In the genomic region with DNA sequence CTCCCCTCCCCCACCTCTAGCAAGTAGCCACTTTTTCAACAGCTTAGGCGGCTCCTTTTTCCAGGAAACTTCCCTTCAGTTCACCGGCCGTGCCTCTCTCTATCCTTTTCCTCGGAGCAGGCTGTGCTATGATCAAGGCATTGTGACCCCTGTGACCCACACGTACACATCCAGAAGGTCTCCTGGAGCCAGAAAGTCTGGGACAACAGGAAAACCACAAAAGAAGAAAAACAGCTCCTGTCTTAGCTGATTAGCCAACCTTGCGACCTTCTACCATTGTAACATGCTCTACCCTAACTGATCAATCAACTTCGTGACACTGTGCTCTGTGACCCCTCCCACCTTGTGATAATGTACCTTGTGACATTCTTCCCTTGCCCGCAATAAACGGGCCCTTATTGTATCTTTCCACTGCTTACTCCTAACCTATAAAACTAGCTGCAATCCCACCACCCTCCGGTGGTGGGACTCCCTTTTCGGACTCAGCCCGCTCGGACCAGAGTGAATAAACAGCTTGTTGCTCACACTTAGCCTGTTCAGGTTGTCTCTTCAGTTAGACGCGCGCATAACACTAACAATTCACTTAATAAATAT, we compare ENCODE assay signal across 1 cellular context.
TF ChIP-seq lines count a peak whose summit lies in the region.

No MANE protein-coding gene starts in this region.

TF ChIP-seq in HepG2, 621 proteins besides CTCF, POLR2A, EP300 and RAD21 (continued from another document and continues in another):
- TF ChIP-seq TBL1XR1 (IDR thresholded peaks at IDR 0.05; ENCODE audit: borderline replicate concordance, low read length, partially characterized antibody) (no peak), ZNF652 (CRISPR knock-in tag; IDR thresholded peaks at IDR 0.05; ENCODE audit: borderline replicate concordance, low read depth) (no peak), ZNF766 (CRISPR knock-in tag; IDR thresholded peaks at IDR 0.05; ENCODE audit: borderline replicate concordance) (no peak), ZSCAN9 (CRISPR knock-in tag; IDR thresholded peaks at IDR 0.05; ENCODE audit: borderline replicate concordance) (no peak; the same call in 1 of the 2 replicates), POGZ (CRISPR knock-in tag; IDR thresholded peaks at IDR 0.05) (no peak; the same call in 1 of the 2 replicates), PHF5A (CRISPR knock-in tag; IDR thresholded peaks at IDR 0.05; ENCODE audit: low read depth, unreplicated experiment) (no peak), FOXO1 (CRISPR knock-in tag; IDR thresholded peaks at IDR 0.05) (peak; percentile 89), CHD4 (IDR thresholded peaks at IDR 0.05; ENCODE audit: borderline replicate concordance, low read length) (no peak), TRIM24 (CRISPR knock-in tag; IDR thresholded peaks at IDR 0.05) (no peak), HNRNPL (IDR thresholded peaks at IDR 0.05; ENCODE audit: low read depth, low read length) (no peak), ZFP37 (CRISPR knock-in tag; IDR thresholded peaks at IDR 0.05; ENCODE audit: borderline replicate concordance) (no peak), CEBPB (IDR thresholded peaks at IDR 0.05; ENCODE audit: borderline replicate concordance, low read depth, low read length) (no peak), IKZF4 (CRISPR knock-in tag; IDR thresholded peaks at IDR 0.05; ENCODE audit: borderline replicate concordance, low read depth, not compliant biosample characterization) (no peak), PTBP1 (IDR thresholded peaks at IDR 0.05; ENCODE audit: low read depth, low read length, poor library complexity, severe bottlenecking) (no peak), ISL2 (CRISPR knock-in tag; IDR thresholded peaks at IDR 0.05) (no peak; the same call in 1 of the 2 replicates), CBFB (CRISPR knock-in tag; IDR thresholded peaks at IDR 0.05) (peak; percentile 95), TAF15 (IDR thresholded peaks at IDR 0.05; ENCODE audit: low read depth, low read length, poor library complexity, severe bottlenecking) (no peak), ZNF720 (CRISPR knock-in tag; IDR thresholded peaks at IDR 0.05) (no peak), HDAC6 (IDR thresholded peaks at IDR 0.05; ENCODE audit: low read depth, low read length) (no peak), THYN1 (CRISPR knock-in tag; IDR thresholded peaks at IDR 0.05; ENCODE audit: borderline replicate concordance, low read depth) (no peak), ZFP82 (CRISPR knock-in tag; IDR thresholded peaks at IDR 0.05; ENCODE audit: borderline replicate concordance) (no peak), ZNF562 (CRISPR knock-in tag; IDR thresholded peaks at IDR 0.05; ENCODE audit: borderline replicate concordance) (no peak), RARG (CRISPR knock-in tag; IDR thresholded peaks at IDR 0.05; ENCODE audit: low read depth) (no peak), TGIF2 (CRISPR knock-in tag; IDR thresholded peaks at IDR 0.05) (no peak), CBX2 (IDR thresholded peaks at IDR 0.05; ENCODE audit: low read depth, low read length) (no peak), CBX2 (CRISPR knock-in tag; IDR thresholded peaks at IDR 0.05; ENCODE audit: low read depth) (no peak), ATF1 (CRISPR knock-in tag; IDR thresholded peaks at IDR 0.05) (peak; percentile 55; the same call in 1 of the 2 replicates), HIVEP1 (CRISPR knock-in tag; IDR thresholded peaks at IDR 0.05) (no peak), MTA1 (CRISPR knock-in tag; IDR thresholded peaks at IDR 0.05; ENCODE audit: borderline replicate concordance) (no peak), ZNF629 (CRISPR knock-in tag; conservative IDR thresholded peaks at IDR 0.05) (no peak), PRMT3 (CRISPR knock-in tag; IDR thresholded peaks at IDR 0.05; ENCODE audit: borderline replicate concordance, low read depth) (no peak), ZNF343 (CRISPR knock-in tag; IDR thresholded peaks at IDR 0.05) (no peak), ZMYM3 (CRISPR knock-in tag; IDR thresholded peaks at IDR 0.05) (no peak), HMG20A (CRISPR knock-in tag; IDR thresholded peaks at IDR 0.05; ENCODE audit: borderline replicate concordance) (no peak), CHD2 (IDR thresholded peaks at IDR 0.05; ENCODE audit: low read depth, low read length) (no peak), SMYD3 (CRISPR knock-in tag; IDR thresholded peaks at IDR 0.05) (0 out of 2 replicates have a peak, but pooled peaks have one; percentile 81)
- TF ChIP-seq, protein P1, sequence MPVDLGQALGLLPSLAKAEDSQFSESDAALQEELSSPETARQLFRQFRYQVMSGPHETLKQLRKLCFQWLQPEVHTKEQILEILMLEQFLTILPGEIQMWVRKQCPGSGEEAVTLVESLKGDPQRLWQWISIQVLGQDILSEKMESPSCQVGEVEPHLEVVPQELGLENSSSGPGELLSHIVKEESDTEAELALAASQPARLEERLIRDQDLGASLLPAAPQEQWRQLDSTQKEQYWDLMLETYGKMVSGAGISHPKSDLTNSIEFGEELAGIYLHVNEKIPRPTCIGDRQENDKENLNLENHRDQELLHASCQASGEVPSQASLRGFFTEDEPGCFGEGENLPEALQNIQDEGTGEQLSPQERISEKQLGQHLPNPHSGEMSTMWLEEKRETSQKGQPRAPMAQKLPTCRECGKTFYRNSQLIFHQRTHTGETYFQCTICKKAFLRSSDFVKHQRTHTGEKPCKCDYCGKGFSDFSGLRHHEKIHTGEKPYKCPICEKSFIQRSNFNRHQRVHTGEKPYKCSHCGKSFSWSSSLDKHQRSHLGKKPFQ (CRISPR knock-in tag; IDR thresholded peaks at IDR 0.05; ENCODE audit: insufficient replicate concordance), result peak; percentile 98
- TF ChIP-seq, protein P2, sequence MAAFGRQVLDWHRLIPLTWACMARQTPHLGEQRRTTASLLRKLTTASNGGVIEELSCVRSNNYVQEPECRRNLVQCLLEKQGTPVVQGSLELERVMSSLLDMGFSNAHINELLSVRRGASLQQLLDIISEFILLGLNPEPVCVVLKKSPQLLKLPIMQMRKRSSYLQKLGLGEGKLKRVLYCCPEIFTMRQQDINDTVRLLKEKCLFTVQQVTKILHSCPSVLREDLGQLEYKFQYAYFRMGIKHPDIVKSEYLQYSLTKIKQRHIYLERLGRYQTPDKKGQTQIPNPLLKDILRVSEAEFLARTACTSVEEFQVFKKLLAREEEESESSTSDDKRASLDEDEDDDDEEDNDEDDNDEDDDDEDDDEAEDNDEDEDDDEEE (CRISPR knock-in tag; IDR thresholded peaks at IDR 0.05), result no peak
- TF ChIP-seq, protein P3, sequence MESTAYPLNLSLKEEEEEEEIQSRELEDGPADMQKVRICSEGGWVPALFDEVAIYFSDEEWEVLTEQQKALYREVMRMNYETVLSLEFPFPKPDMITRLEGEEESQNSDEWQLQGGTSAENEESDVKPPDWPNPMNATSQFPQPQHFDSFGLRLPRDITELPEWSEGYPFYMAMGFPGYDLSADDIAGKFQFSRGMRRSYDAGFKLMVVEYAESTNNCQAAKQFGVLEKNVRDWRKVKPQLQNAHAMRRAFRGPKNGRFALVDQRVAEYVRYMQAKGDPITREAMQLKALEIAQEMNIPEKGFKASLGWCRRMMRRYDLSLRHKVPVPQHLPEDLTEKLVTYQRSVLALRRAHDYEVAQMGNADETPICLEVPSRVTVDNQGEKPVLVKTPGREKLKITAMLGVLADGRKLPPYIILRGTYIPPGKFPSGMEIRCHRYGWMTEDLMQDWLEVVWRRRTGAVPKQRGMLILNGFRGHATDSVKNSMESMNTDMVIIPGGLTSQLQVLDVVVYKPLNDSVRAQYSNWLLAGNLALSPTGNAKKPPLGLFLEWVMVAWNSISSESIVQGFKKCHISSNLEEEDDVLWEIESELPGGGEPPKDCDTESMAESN (CRISPR knock-in tag; conservative IDR thresholded peaks at IDR 0.05), result no peak; the same call in 1 of the 2 replicates
- TF ChIP-seq, protein P4, sequence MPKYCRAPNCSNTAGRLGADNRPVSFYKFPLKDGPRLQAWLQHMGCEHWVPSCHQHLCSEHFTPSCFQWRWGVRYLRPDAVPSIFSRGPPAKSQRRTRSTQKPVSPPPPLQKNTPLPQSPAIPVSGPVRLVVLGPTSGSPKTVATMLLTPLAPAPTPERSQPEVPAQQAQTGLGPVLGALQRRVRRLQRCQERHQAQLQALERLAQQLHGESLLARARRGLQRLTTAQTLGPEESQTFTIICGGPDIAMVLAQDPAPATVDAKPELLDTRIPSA (CRISPR knock-in tag; IDR thresholded peaks at IDR 0.05; ENCODE audit: borderline replicate concordance), result no peak
- TF ChIP-seq, protein P5, sequence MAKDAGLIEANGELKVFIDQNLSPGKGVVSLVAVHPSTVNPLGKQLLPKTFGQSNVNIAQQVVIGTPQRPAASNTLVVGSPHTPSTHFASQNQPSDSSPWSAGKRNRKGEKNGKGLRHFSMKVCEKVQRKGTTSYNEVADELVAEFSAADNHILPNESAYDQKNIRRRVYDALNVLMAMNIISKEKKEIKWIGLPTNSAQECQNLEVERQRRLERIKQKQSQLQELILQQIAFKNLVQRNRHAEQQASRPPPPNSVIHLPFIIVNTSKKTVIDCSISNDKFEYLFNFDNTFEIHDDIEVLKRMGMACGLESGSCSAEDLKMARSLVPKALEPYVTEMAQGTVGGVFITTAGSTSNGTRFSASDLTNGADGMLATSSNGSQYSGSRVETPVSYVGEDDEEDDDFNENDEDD (CRISPR knock-in tag; IDR thresholded peaks at IDR 0.05; ENCODE audit: borderline replicate concordance), result no peak
- TF ChIP-seq, protein P6, sequence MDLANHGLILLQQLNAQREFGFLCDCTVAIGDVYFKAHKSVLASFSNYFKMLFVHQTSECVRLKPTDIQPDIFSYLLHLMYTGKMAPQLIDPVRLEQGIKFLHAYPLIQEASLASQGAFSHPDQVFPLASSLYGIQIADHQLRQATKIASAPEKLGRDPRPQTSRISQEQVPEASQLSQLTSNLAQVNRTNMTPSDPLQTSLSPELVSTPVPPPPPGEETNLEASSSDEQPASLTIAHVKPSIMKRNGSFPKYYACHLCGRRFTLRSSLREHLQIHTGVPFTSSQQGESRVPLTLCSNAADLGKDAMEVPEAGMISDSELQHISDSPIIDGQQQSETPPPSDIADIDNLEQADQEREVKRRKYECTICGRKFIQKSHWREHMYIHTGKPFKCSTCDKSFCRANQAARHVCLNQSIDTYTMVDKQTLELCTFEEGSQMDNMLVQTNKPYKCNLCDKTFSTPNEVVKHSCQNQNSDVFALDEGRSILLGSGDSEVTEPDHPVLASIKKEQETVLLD (CRISPR knock-in tag; IDR thresholded peaks at IDR 0.05; ENCODE audit: low read depth), result peak; percentile 31; the same call in 1 of the 2 replicates
- TF ChIP-seq, protein P7, sequence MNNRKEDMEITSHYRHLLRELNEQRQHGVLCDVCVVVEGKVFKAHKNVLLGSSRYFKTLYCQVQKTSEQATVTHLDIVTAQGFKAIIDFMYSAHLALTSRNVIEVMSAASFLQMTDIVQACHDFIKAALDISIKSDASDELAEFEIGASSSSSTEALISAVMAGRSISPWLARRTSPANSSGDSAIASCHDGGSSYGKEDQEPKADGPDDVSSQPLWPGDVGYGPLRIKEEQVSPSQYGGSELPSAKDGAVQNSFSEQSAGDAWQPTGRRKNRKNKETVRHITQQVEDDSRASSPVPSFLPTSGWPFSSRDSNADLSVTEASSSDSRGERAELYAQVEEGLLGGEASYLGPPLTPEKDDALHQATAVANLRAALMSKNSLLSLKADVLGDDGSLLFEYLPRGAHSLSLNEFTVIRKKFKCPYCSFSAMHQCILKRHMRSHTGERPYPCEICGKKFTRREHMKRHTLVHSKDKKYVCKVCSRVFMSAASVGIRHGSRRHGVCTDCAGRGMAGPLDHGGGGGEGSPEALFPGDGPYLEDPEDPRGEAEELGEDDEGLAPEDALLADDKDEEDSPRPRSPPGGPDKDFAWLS (CRISPR knock-in tag; IDR thresholded peaks at IDR 0.05; ENCODE audit: borderline replicate concordance), result no peak
- TF ChIP-seq, protein P8, sequence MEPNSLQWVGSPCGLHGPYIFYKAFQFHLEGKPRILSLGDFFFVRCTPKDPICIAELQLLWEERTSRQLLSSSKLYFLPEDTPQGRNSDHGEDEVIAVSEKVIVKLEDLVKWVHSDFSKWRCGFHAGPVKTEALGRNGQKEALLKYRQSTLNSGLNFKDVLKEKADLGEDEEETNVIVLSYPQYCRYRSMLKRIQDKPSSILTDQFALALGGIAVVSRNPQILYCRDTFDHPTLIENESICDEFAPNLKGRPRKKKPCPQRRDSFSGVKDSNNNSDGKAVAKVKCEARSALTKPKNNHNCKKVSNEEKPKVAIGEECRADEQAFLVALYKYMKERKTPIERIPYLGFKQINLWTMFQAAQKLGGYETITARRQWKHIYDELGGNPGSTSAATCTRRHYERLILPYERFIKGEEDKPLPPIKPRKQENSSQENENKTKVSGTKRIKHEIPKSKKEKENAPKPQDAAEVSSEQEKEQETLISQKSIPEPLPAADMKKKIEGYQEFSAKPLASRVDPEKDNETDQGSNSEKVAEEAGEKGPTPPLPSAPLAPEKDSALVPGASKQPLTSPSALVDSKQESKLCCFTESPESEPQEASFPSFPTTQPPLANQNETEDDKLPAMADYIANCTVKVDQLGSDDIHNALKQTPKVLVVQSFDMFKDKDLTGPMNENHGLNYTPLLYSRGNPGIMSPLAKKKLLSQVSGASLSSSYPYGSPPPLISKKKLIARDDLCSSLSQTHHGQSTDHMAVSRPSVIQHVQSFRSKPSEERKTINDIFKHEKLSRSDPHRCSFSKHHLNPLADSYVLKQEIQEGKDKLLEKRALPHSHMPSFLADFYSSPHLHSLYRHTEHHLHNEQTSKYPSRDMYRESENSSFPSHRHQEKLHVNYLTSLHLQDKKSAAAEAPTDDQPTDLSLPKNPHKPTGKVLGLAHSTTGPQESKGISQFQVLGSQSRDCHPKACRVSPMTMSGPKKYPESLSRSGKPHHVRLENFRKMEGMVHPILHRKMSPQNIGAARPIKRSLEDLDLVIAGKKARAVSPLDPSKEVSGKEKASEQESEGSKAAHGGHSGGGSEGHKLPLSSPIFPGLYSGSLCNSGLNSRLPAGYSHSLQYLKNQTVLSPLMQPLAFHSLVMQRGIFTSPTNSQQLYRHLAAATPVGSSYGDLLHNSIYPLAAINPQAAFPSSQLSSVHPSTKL (CRISPR knock-in tag; IDR thresholded peaks at IDR 0.05), result peak; percentile 68; the same call in 1 of the 2 replicates
- TF ChIP-seq, protein P9, sequence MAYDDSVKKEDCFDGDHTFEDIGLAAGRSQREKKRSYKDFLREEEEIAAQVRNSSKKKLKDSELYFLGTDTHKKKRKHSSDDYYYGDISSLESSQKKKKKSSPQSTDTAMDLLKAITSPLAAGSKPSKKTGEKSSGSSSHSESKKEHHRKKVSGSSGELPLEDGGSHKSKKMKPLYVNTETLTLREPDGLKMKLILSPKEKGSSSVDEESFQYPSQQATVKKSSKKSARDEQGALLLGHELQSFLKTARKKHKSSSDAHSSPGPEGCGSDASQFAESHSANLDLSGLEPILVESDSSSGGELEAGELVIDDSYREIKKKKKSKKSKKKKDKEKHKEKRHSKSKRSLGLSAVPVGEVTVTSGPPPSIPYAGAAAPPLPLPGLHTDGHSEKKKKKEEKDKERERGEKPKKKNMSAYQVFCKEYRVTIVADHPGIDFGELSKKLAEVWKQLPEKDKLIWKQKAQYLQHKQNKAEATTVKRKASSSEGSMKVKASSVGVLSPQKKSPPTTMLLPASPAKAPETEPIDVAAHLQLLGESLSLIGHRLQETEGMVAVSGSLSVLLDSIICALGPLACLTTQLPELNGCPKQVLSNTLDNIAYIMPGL (CRISPR knock-in tag; IDR thresholded peaks at IDR 0.05; ENCODE audit: borderline replicate concordance in 1 of 2, low read depth in 1 of 2), result peak; percentile 54 to 91; a peak in 3 of 4 replicates
- TF ChIP-seq, protein P10, sequence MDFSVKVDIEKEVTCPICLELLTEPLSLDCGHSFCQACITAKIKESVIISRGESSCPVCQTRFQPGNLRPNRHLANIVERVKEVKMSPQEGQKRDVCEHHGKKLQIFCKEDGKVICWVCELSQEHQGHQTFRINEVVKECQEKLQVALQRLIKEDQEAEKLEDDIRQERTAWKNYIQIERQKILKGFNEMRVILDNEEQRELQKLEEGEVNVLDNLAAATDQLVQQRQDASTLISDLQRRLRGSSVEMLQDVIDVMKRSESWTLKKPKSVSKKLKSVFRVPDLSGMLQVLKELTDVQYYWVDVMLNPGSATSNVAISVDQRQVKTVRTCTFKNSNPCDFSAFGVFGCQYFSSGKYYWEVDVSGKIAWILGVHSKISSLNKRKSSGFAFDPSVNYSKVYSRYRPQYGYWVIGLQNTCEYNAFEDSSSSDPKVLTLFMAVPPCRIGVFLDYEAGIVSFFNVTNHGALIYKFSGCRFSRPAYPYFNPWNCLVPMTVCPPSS (IDR thresholded peaks at IDR 0.05), result no peak
